In genomic region chr20:37803476-37804307, GRCh38 we compare ENCODE assay signal across 1 cellular context.
TF ChIP-seq lines count a peak whose summit lies in the region.

No MANE protein-coding gene starts in this region.

TF ChIP-seq in GM12878, 131 proteins besides CTCF, POLR2A, EP300 and RAD21 (continued from another document):
- TF ChIP-seq ZBTB11 (CRISPR knock-in tag; IDR thresholded peaks at IDR 0.05): no peak
